23 cellular contexts compared by ENCODE assay signal in genomic region chrX:110588164-110588563, GRCh38.
DNase-seq lines count a peak whose midpoint lies in the region; TF ChIP-seq lines count a peak whose summit lies in the region.
"Had no signal": no experiment of that assay in that cellular context is flagged by ENCODE, and none has a peak within 500 bp of the region (broad histone marks: within the 10 kb centered on the region; RNA-seq: fewer than 3 reads in every experiment).

No MANE protein-coding gene starts in this region.

- no peak overlapping the region for H3K4me3 ChIP-seq in sigmoid colon
- H3K4me3 ChIP-seq: neural progenitor cell, prostate gland, thyroid gland had no signal

- no peaks in the 10 kb centered on the region for H3K9me3 ChIP-seq in sigmoid colon
- H3K9me3 ChIP-seq: prostate gland, thyroid gland had no signal

- no peak overlapping the region for H3K4me3 Mint-ChIP-seq in progenitor cell of endocrine pancreas (ENCODE audit: low read depth)
- H3K4me3 Mint-ChIP-seq: activated naive CD8-positive, alpha-beta T cell treated with anti-CD3 and anti-CD28 coated beads for 36 hours; CD4-positive, alpha-beta T cell; neural progenitor cell; stimulated activated naive CD8-positive, alpha-beta T cell treated with anti-CD3 and anti-CD28 coated beads, Interleukin-15, Interleukin-2, amounts not matched to agents 100 ng/mL and 50 ng/mL, for 24 hours; T-helper 1 cell treated with Interleukin-12 subunit alpha and Interleukin-12 subunit beta and Interleukin-4 antibody, amounts not matched to agents 30 μg/mL and 1 μg/mL, for 36 hours had no signal

- H3K27me3 Mint-ChIP-seq in progenitor cell of endocrine pancreas, result no peaks in the 10 kb centered on the region
- H3K27me3 Mint-ChIP-seq: activated naive CD8-positive, alpha-beta T cell treated with anti-CD3 and anti-CD28 coated beads for 36 hours; CD4-positive, alpha-beta T cell had no signal

- H3K4me1 ChIP-seq in sigmoid colon, result no peaks in the 10 kb centered on the region
- H3K4me1 ChIP-seq: prostate gland, thyroid gland had no signal

- no peak overlapping the region for H3K27ac ChIP-seq in sigmoid colon
- H3K27ac ChIP-seq: KMS-11, neural progenitor cell, prostate gland, thyroid gland, WERI-Rb-1 had no signal

- H3K4me1 Mint-ChIP-seq in progenitor cell of endocrine pancreas (ENCODE audit: low read depth), result peaks cover 54% of the 10 kb centered on the region
- H3K4me1 Mint-ChIP-seq: activated naive CD8-positive, alpha-beta T cell treated with anti-CD3 and anti-CD28 coated beads for 36 hours had no signal

- WGBS in sigmoid colon, 2 donors, result 3 to 35% methylated on average over 2 of the region's 2 CpGs

- no peak for TF ChIP-seq POLR2A in sigmoid colon (IDR thresholded peaks at IDR 0.05)

- peak overlapping the region; percentile 91 for H3K27ac Mint-ChIP-seq in progenitor cell of endocrine pancreas
- H3K27ac Mint-ChIP-seq: activated naive CD8-positive, alpha-beta T cell treated with anti-CD3 and anti-CD28 coated beads for 36 hours; activated T-helper 2 cell treated with anti-CD3 and anti-CD28 coated beads, Interferon-gamma antibody, Interleukin-2, Interleukin-4, amounts not matched to agents 10 μg/mL and 5 μg/mL and 100 μg/mL, durations not matched to agents 14 hours and 24 hours and 36 hours; CD4-positive, alpha-beta T cell; neural progenitor cell; stimulated activated naive CD8-positive, alpha-beta T cell treated with anti-CD3 and anti-CD28 coated beads, Interleukin-15, Interleukin-2, amounts not matched to agents 100 ng/mL and 50 ng/mL, for 24 hours; T-helper 1 cell treated with Interleukin-12 subunit alpha and Interleukin-12 subunit beta and Interleukin-4 antibody, amounts not matched to agents 30 μg/mL and 1 μg/mL, for 36 hours had no signal

- no peak for TF ChIP-seq EP300 in sigmoid colon (IDR thresholded peaks at IDR 0.05)

- peaks cover 2% of the 10 kb centered on the region for H3K9me3 Mint-ChIP-seq in progenitor cell of endocrine pancreas (ENCODE audit: low read depth)
- H3K9me3 Mint-ChIP-seq: activated naive CD8-positive, alpha-beta T cell treated with anti-CD3 and anti-CD28 coated beads for 36 hours; activated T-helper 2 cell treated with anti-CD3 and anti-CD28 coated beads, Interferon-gamma antibody, Interleukin-2, Interleukin-4, amounts not matched to agents 10 μg/mL and 5 μg/mL and 100 μg/mL, durations not matched to agents 14 hours and 24 hours and 36 hours; CD4-positive, alpha-beta T cell; stimulated activated naive CD8-positive, alpha-beta T cell treated with anti-CD3 and anti-CD28 coated beads, Interleukin-15, Interleukin-2, amounts not matched to agents 100 ng/mL and 50 ng/mL, for 24 hours; T-helper 1 cell treated with Interleukin-12 subunit alpha and Interleukin-12 subunit beta and Interleukin-4 antibody, amounts not matched to agents 30 μg/mL and 1 μg/mL, for 36 hours had no signal

- peak; percentile 25 for DNase-seq in HT-29 (ENCODE audit: low spot score)
- DNase-seq in NCI-H524 (lab: John Stamatoyannopoulos, UW), result peak; percentile 87 to 89
- peak; percentile 30 for DNase-seq in kidney tubule cell (ENCODE audit: low spot score)
- no peak for DNase-seq in progenitor cell of endocrine pancreas (ENCODE audit: low spot score, unreplicated experiment)
- no peak for DNase-seq in sigmoid colon
- DNase-seq in amygdala (lab: John Stamatoyannopoulos, UW), result no peak
- no peak for DNase-seq in KBM-7
- DNase-seq: activated naive CD8-positive, alpha-beta T cell treated with anti-CD3 and anti-CD28 coated beads for 36 hours; CD4-positive, alpha-beta T cell; DMS153; effector CD4-positive, alpha-beta T cell; left ventricle myocardium superior; NCI-H226; stimulated activated CD4-positive, alpha-beta T cell treated with anti-CD3 and anti-CD28 coated beads, Interleukin-12 subunit alpha, Interleukin-12 subunit beta, amount 100 ng/mL, for 4 hours; stimulated activated CD4-positive, alpha-beta T cell treated with anti-CD3 and anti-CD28 coated beads, Interleukin-4, amount 100 ng/mL, for 4 hours; thyroid gland; WERI-Rb-1 had no signal

- intact Hi-C loops in sigmoid colon (cut with DNase I), result no loop called here

- H3K27me3 ChIP-seq in sigmoid colon, result no peaks in the 10 kb centered on the region
- H3K27me3 ChIP-seq: neural progenitor cell, thyroid gland had no signal

- H3K36me3 Mint-ChIP-seq in progenitor cell of endocrine pancreas (ENCODE audit: insufficient read depth), result no peaks in the 10 kb centered on the region
- H3K36me3 Mint-ChIP-seq: activated naive CD8-positive, alpha-beta T cell treated with anti-CD3 and anti-CD28 coated beads for 36 hours; neural progenitor cell had no signal

- in situ Hi-C loops in KBM-7 (cut with MboI; ENCODE audit: low pct_unique_long_range_greater_than_20kb, low sequenced_read_pairs), result no loop called here

- no peaks in the 10 kb centered on the region for H3K36me3 ChIP-seq in sigmoid colon
- H3K36me3 ChIP-seq: neural progenitor cell, prostate gland, thyroid gland, WERI-Rb-1 had no signal

- no peak for TF ChIP-seq CTCF in progenitor cell of endocrine pancreas (IDR thresholded peaks at IDR 0.05; ENCODE audit: unreplicated experiment)
- TF ChIP-seq CTCF in sigmoid colon (IDR thresholded peaks at IDR 0.05), result no peak

Comparison
In these comparisons a context has a peak if more than half of its experiments do, and no peak if none do; other contexts are left out.
1. DNase-seq: peak in HT-29 (single experiment), NCI-H524 (2 of 2) and kidney tubule cell (single experiment); none in progenitor cell of endocrine pancreas (single experiment), sigmoid colon (single experiment), amygdala (0 of 56) and KBM-7 (single experiment).